In the genomic region with DNA sequence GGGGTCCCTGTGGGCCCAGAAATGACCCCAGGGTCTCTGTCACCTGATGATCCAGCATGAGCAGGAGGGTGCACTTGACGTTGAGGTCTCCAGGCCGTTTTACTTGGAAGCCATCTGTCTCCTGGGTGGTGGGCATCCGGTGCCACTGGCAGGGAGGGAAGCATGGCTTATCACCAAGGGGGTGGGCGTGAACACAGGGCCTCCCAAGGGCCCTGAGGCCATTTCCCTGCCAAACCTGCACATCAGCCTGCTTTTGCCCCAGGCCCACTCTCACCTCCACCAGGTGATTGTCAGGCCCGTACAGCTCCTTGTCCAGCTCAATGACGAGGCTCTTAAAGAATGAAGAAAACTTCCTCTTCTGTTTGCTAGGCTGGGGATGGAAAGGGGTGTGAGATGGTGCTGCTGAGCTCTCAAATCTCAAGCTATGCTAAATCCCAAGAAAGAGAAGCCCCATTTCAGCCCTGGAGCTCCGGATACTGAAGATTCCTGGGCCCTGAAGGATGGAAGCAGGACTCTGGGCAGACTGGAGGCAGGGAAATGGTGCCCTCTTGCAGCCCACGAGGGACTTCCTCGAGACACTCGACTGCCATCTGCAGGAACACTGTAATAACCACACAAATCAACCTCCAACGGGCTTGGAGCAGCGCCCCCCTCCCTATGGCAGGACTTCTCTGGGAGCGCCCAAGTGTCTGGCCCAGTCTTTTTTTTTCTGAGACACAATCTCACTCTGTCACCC, we compare ENCODE assay signal across 1 cellular context.
TF ChIP-seq lines count a peak whose summit lies in the region.

No MANE protein-coding gene starts in this region.

TF ChIP-seq in WTC11, 78 proteins besides CTCF, POLR2A, EP300 and RAD21 (continued from another document):
- TF ChIP-seq, protein P1, sequence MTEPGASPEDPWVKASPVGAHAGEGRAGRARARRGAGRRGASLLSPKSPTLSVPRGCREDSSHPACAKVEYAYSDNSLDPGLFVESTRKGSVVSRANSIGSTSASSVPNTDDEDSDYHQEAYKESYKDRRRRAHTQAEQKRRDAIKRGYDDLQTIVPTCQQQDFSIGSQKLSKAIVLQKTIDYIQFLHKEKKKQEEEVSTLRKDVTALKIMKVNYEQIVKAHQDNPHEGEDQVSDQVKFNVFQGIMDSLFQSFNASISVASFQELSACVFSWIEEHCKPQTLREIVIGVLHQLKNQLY (CRISPR knock-in tag; IDR thresholded peaks at IDR 0.05), result no peak
- TF ChIP-seq FOXK1 (CRISPR knock-in tag; IDR thresholded peaks at IDR 0.05) (no peak), RELA (CRISPR knock-in tag; IDR thresholded peaks at IDR 0.05; ENCODE audit: borderline replicate concordance) (no peak), GTF2I (CRISPR knock-in tag; conservative IDR thresholded peaks at IDR 0.05) (no peak), ATF1 (CRISPR knock-in tag; IDR thresholded peaks at IDR 0.05) (no peak), PRRX2 (CRISPR knock-in tag; IDR thresholded peaks at IDR 0.05) (no peak), ELF4 (CRISPR knock-in tag; IDR thresholded peaks at IDR 0.05; ENCODE audit: low read depth) (no peak)
- TF ChIP-seq, protein P2, sequence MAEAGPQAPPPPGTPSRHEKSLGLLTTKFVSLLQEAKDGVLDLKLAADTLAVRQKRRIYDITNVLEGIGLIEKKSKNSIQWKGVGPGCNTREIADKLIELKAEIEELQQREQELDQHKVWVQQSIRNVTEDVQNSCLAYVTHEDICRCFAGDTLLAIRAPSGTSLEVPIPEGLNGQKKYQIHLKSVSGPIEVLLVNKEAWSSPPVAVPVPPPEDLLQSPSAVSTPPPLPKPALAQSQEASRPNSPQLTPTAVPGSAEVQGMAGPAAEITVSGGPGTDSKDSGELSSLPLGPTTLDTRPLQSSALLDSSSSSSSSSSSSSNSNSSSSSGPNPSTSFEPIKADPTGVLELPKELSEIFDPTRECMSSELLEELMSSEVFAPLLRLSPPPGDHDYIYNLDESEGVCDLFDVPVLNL (CRISPR knock-in tag; IDR thresholded peaks at IDR 0.05; ENCODE audit: borderline replicate concordance, low read depth), result no peak
- TF ChIP-seq, protein P3, sequence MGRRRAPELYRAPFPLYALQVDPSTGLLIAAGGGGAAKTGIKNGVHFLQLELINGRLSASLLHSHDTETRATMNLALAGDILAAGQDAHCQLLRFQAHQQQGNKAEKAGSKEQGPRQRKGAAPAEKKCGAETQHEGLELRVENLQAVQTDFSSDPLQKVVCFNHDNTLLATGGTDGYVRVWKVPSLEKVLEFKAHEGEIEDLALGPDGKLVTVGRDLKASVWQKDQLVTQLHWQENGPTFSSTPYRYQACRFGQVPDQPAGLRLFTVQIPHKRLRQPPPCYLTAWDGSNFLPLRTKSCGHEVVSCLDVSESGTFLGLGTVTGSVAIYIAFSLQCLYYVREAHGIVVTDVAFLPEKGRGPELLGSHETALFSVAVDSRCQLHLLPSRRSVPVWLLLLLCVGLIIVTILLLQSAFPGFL (CRISPR knock-in tag; IDR thresholded peaks at IDR 0.05; ENCODE audit: borderline replicate concordance), result no peak
